ENCODE assay signal across 14 cellular contexts in genomic region chr9:14170973-14171596, GRCh38.
A peak's percentile ranks its signal among the peaks of the same experiment; 100 is the strongest.
DNase-seq lines count a peak whose midpoint lies in the region; ATAC-seq, FAIRE-seq and TF ChIP-seq lines count a peak whose summit lies in the region.
"Had no signal": no experiment of that assay in that cellular context is flagged by ENCODE, and none has a peak within 500 bp of the region (broad histone marks: within the 10 kb centered on the region; RNA-seq: fewer than 3 reads in every experiment).

No MANE protein-coding gene starts in this region.

- H3K27ac ChIP-seq in RWPE1 (no peak overlapping the region), keratinocyte (ENCODE audit: control insufficient read depth, insufficient read depth, low read length) (peak overlapping the region; percentile 82), SJCRH30 (no peak overlapping the region), Peyer's patch (no peak overlapping the region), substantia nigra (ENCODE audit: low read depth, low read length, poor library complexity, severe bottlenecking) (no peak overlapping the region)
- H3K27ac ChIP-seq: gastrocnemius medialis, vagina had no signal

- H3K4me2 ChIP-seq in keratinocyte (ENCODE audit: control insufficient read depth, extremely low read depth, insufficient read depth, low read depth, low read length): peak overlapping the region; percentile 56

- TF ChIP-seq CTCF in RWPE1 (conservative IDR thresholded peaks at IDR 0.05; ENCODE audit: low read depth) (no peak), keratinocyte (optimal IDR thresholded peaks at IDR 0.05 in 1 of 3, IDR thresholded peaks at IDR 0.05 in 1 of 3, conservative IDR thresholded peaks at IDR 0.05 in 1 of 3; ENCODE audit: extremely low read depth in 1 of 3, insufficient read depth in 2 of 3, low read length in 3 of 3) (no peak), Peyer's patch (IDR thresholded peaks at IDR 0.05) (no peak)

- H2AFZ ChIP-seq in keratinocyte (ENCODE audit: control insufficient read depth, low read length): peak overlapping the region; percentile 53

- H3K4me3 ChIP-seq in keratinocyte (ENCODE audit: control insufficient read depth in 2 of 3, extremely low read depth in 1 of 3, insufficient read depth in 2 of 3, low read depth in 1 of 3, low read length in 3 of 3) (peak overlapping the region in 1 of 3 experiments; percentile 30), SJCRH30 (no peak overlapping the region), Peyer's patch (no peak overlapping the region)
- H3K4me3 ChIP-seq: gastrocnemius medialis, lung, vagina had no signal

- H3K9me1 ChIP-seq in keratinocyte (ENCODE audit: control insufficient read depth, extremely low read depth, insufficient read depth, low read length): no peaks in the 10 kb centered on the region

- H3K4me1 ChIP-seq in keratinocyte (ENCODE audit: control insufficient read depth, extremely low read depth, insufficient read depth, low read length) (peaks cover 17% of the 10 kb centered on the region), SJCRH30 (peaks cover 5% of the 10 kb centered on the region; the same call in 1 of the 2 replicates), Peyer's patch (no peaks in the 10 kb centered on the region)
- H3K4me1 ChIP-seq: vagina had no signal

- dilution Hi-C loops in keratinocyte (cut with MboI; ENCODE audit: extremely low pct_ligation_motif_present, low sequenced_read_pairs): no loop called here

- peaks cover 3% of the 10 kb centered on the region for H3K79me2 ChIP-seq in keratinocyte (ENCODE audit: control insufficient read depth, insufficient read depth, low read length)

- CTCF ChIA-PET in RWPE1 (lab: Yijun Ruan, JAX): interaction anchor here (0.7 kb wide), 1 partner anchor 374 kb away, joined by 3 read pairs; no protein-coding TSS in a partner anchor

- H3K36me3 ChIP-seq in keratinocyte (ENCODE audit: control insufficient read depth in 2 of 2, extremely low read depth in 1 of 2, insufficient read depth in 2 of 2, low read length in 2 of 2) (peaks cover 2% of the 10 kb centered on the region in 2 experiments), SJCRH30 (no peaks in the 10 kb centered on the region; the same call in 1 of the 2 replicates), Peyer's patch (no peaks in the 10 kb centered on the region)
- H3K36me3 ChIP-seq: gastrocnemius medialis, vagina had no signal

- H3K9ac ChIP-seq in keratinocyte (ENCODE audit: control insufficient read depth, extremely low read depth, insufficient read depth, low read length): peak overlapping the region; percentile 47

- peak; percentile 96 for FAIRE-seq in keratinocyte (lab: Jason Lieb, UNC)
- FAIRE-seq: GM18507 had no signal

- no peaks in the 10 kb centered on the region for H4K20me1 ChIP-seq in keratinocyte (ENCODE audit: control insufficient read depth, extremely low read depth, insufficient read depth, low read length)

- no peak for TF ChIP-seq POLR2A in Peyer's patch (IDR thresholded peaks at IDR 0.05)

- H3K27me3 ChIP-seq in keratinocyte (ENCODE audit: control insufficient read depth, extremely low read depth, insufficient read depth, low read length) (no peaks in the 10 kb centered on the region), SJCRH30 (no peaks in the 10 kb centered on the region), Peyer's patch (no peaks in the 10 kb centered on the region)
- H3K27me3 ChIP-seq: gastrocnemius medialis, vagina had no signal

- no peaks in the 10 kb centered on the region for H3K9me3 ChIP-seq in keratinocyte (ENCODE audit: control insufficient read depth, low read depth, low read length)
- H3K9me3 ChIP-seq in SJCRH30 (replicated peaks): no peaks in the 10 kb centered on the region
- no peaks in the 10 kb centered on the region for H3K9me3 ChIP-seq in Peyer's patch
- H3K9me3 ChIP-seq: gastrocnemius medialis, vagina had no signal

- DNase-seq in RWPE1 (ENCODE audit: low spot score) (peak; percentile 64), keratinocyte (ENCODE audit: low read depth, low spot score) (peak; percentile 26), SJCRH30 (no peak), Peyer's patch (no peak), substantia nigra (lab: John Stamatoyannopoulos, UW) (no peak)
- DNase-seq: activated T-cell treated with anti-CD3 and anti-CD28 coated beads for 4 hours, gastrocnemius medialis, NCI-H526 treated with DMSO at 0.1 percent for 48 hours had no signal

- ATAC-seq in GM18868 (IDR thresholded peaks at IDR 0.05; ENCODE audit: unreplicated experiment): peak; percentile 97
- ATAC-seq in HG02870 (IDR thresholded peaks at IDR 0.05; ENCODE audit: unreplicated experiment): peak; percentile 92
- no peak for ATAC-seq in GM21737 (IDR thresholded peaks at IDR 0.05; ENCODE audit: unreplicated experiment)
- ATAC-seq: gastrocnemius medialis had no signal

- POLR2A ChIA-PET in RWPE1 (lab: Yijun Ruan, JAX; ENCODE audit: low non-redundant PET): no interaction called here

Comparison
In these comparisons a context has a peak if more than half of its experiments do, and no peak if none do; other contexts are left out.
1. DNase-seq: peak in RWPE1 (single experiment) and keratinocyte (single experiment); none in SJCRH30 (0 of 2), Peyer's patch (0 of 3) and substantia nigra (0 of 49).